Comparison of ENCODE assay signal across 1 cellular context in genomic region chr20:38635721-38636285, GRCh38.
TF ChIP-seq lines count a peak whose summit lies in the region.

No MANE protein-coding gene starts in this region.

TF ChIP-seq in HepG2, 621 proteins besides CTCF, POLR2A, EP300 and RAD21 (continued from another document):
- TF ChIP-seq MIXL1 (CRISPR knock-in tag; IDR thresholded peaks at IDR 0.05): no peak
- no peak for TF ChIP-seq RFX5 (IDR thresholded peaks at IDR 0.05; ENCODE audit: low read depth, low read length)
- no peak for TF ChIP-seq ZNF33B (CRISPR knock-in tag; IDR thresholded peaks at IDR 0.05)
- TF ChIP-seq SMAD9 (CRISPR knock-in tag; IDR thresholded peaks at IDR 0.05): no peak
- TF ChIP-seq RNF2 (conservative IDR thresholded peaks at IDR 0.05; ENCODE audit: low read depth): no peak
- TF ChIP-seq KDM5A (IDR thresholded peaks at IDR 0.05; ENCODE audit: borderline replicate concordance, low read length): no peak
- TF ChIP-seq ZNF713 (CRISPR knock-in tag; IDR thresholded peaks at IDR 0.05): no peak
- 0 out of 2 replicates have a peak, but pooled peaks have one; percentile 24 for TF ChIP-seq USF2 (IDR thresholded peaks at IDR 0.05; ENCODE audit: low read depth, low read length)
- no peak for TF ChIP-seq USF2 (CRISPR knock-in tag; IDR thresholded peaks at IDR 0.05; ENCODE audit: borderline replicate concordance)
- no peak for TF ChIP-seq AKNA (CRISPR knock-in tag; IDR thresholded peaks at IDR 0.05; ENCODE audit: borderline replicate concordance)
- no peak for TF ChIP-seq RORA (CRISPR knock-in tag; IDR thresholded peaks at IDR 0.05)
- no peak for TF ChIP-seq GATAD1 (CRISPR knock-in tag; IDR thresholded peaks at IDR 0.05)
- TF ChIP-seq ZNF737 (CRISPR knock-in tag; IDR thresholded peaks at IDR 0.05; ENCODE audit: borderline replicate concordance): no peak
- 0 out of 2 replicates have a peak, but pooled peaks have one; percentile 16 for TF ChIP-seq MNT (IDR thresholded peaks at IDR 0.05)
- TF ChIP-seq NFE2L2 (IDR thresholded peaks at IDR 0.05; ENCODE audit: low read length): no peak
TF ChIP-seq in HepG2: peak in this region for 3.
